Comparison of ENCODE assay signal across 8 cellular contexts in the genomic region with DNA sequence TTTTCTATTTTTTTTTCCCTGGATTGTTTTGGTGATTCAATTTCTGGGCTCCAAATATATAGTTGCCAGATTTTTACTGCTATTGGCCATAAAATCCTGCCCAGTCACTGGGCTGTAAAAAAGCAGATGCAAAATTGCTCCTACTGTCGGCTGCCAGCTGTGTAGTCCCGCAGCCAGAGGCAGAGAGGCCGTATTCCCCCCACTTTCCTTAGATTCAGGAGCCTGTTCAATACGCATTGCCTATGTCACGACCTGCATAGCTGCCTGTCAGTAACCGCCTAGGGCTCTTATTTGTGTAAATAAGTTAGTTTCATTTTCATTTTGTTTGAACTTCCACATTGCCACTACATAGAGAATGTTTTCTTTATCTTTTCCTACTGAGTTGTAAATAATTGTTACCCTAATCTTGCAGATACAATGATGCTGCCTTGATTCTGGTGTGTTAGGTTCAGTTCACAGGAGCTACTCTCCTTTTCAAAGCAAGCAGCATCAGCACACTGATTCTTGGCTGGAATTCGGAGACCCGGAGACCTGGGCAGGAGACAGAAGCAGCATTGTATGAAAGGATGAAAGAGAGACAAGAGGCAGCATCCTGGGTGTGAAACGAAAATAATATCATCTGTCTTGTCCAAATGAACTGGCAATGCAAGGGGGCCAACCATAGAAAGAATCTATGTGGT. TPM values are rescaled to one million over a fixed set of nuclear protein-coding genes. Genes with fewer than 3 reads are reported as not detected.
DNase-seq lines count a peak whose midpoint lies in the region; ATAC-seq and TF ChIP-seq lines count a peak whose summit lies in the region.

No MANE protein-coding gene starts in this region.

- H3K27ac ChIP-seq in DND-41 (ENCODE audit: low read length) (peak overlapping the region; percentile 71), skin epidermis (peak overlapping the region in 14 of 21 experiments; percentile 0 to 76 (median 48))

- peaks cover 22% of the 10 kb centered on the region for H3K4me1 ChIP-seq in DND-41 (ENCODE audit: insufficient read depth, low read length)

- H3K4me1 Mint-ChIP-seq in activated T-helper 2 cell treated with anti-CD3 and anti-CD28 coated beads, Interferon-gamma antibody, Interleukin-2, Interleukin-4, amounts not matched to agents 10 μg/mL and 5 μg/mL and 100 μg/mL, durations not matched to agents 14 hours and 24 hours and 36 hours (ENCODE audit: low read depth): peaks cover 13% of the 10 kb centered on the region

- peak overlapping the region; percentile 93 for H2AFZ ChIP-seq in DND-41 (ENCODE audit: low read depth, low read length)

- intact Hi-C loops in activated T-helper 2 cell treated with anti-CD3 and anti-CD28 coated beads, Interferon-gamma antibody, Interleukin-2, Interleukin-4, amounts not matched to agents 10 μg/mL and 5 μg/mL and 100 μg/mL, durations not matched to agents 14 hours and 24 hours and 36 hours (cut with micrococcal nuclease): no loop called here
- intact Hi-C loops in left cardiac atrium (cut with DNase I): no loop called here

- H3K4me3 ChIP-seq in DND-41 (ENCODE audit: low read depth in 1 of 2, low read length in 2 of 2) (peak overlapping the region; percentile 38 to 62; a peak in 3 of 4 replicates), skin epidermis (peak overlapping the region; percentile 9 to 35 (median 17))

- peaks cover 6% of the 10 kb centered on the region for H3K36me3 Mint-ChIP-seq in activated T-helper 2 cell treated with anti-CD3 and anti-CD28 coated beads, Interferon-gamma antibody, Interleukin-2, Interleukin-4, amounts not matched to agents 10 μg/mL and 5 μg/mL and 100 μg/mL, durations not matched to agents 14 hours and 24 hours and 36 hours (ENCODE audit: low read depth)

- H3K27ac Mint-ChIP-seq in activated T-helper 2 cell treated with anti-CD3 and anti-CD28 coated beads, Interferon-gamma antibody, Interleukin-2, Interleukin-4, amounts not matched to agents 10 μg/mL and 5 μg/mL and 100 μg/mL, durations not matched to agents 14 hours and 24 hours and 36 hours: peak overlapping the region; percentile 41

- DNase-seq in DND-41 (peak; percentile 62), HuH-7 (ENCODE audit: low spot score) (peak; percentile 49), left cardiac atrium (no peak)
- peak; percentile 16 for DNase-seq in activated T-helper 2 cell treated with anti-CD3 and anti-CD28 coated beads, Interferon-gamma antibody, Interleukin-2, Interleukin-4, amounts not matched to agents 10 μg/mL and 5 μg/mL and 100 μg/mL, durations not matched to agents 14 hours and 24 hours and 36 hours (ENCODE audit: low spot score)
- no peak for DNase-seq in activated CD8-positive, alpha-beta memory T cell treated with anti-CD3 and anti-CD28 coated beads for 24 hours

- peak overlapping the region; percentile 56 for H3K9ac ChIP-seq in DND-41 (ENCODE audit: low read depth, low read length)

- peaks cover 10% of the 10 kb centered on the region for H3K27me3 Mint-ChIP-seq in activated T-helper 2 cell treated with anti-CD3 and anti-CD28 coated beads, Interferon-gamma antibody, Interleukin-2, Interleukin-4, amounts not matched to agents 10 μg/mL and 5 μg/mL and 100 μg/mL, durations not matched to agents 14 hours and 24 hours and 36 hours (ENCODE audit: low read depth)

- H3K79me2 ChIP-seq in DND-41 (ENCODE audit: insufficient read depth, low read length): no peaks in the 10 kb centered on the region

- peak overlapping the region; percentile 92 for H3K4me2 ChIP-seq in DND-41 (ENCODE audit: insufficient read depth, low read length)

- no peaks in the 10 kb centered on the region for H3K9me3 ChIP-seq in DND-41 (ENCODE audit: insufficient read depth, low read length, severe bottlenecking)

- H3K27me3 ChIP-seq in DND-41 (ENCODE audit: insufficient read depth, low read length, poor library complexity): no peaks in the 10 kb centered on the region

- ATAC-seq in DND-41 (ENCODE audit: insufficient read depth, low read depth) (peak; percentile 91), GM19455 (IDR thresholded peaks at IDR 0.05; ENCODE audit: unreplicated experiment) (peak; percentile 71), left cardiac atrium (peak; percentile 50 to 77), HG02870 (IDR thresholded peaks at IDR 0.05; ENCODE audit: unreplicated experiment) (no peak)

- no peaks in the 10 kb centered on the region for H4K20me1 ChIP-seq in DND-41 (ENCODE audit: insufficient read depth, low read length)

- peak overlapping the region; percentile 76 for H3K4me3 Mint-ChIP-seq in activated T-helper 2 cell treated with anti-CD3 and anti-CD28 coated beads, Interferon-gamma antibody, Interleukin-2, Interleukin-4, amounts not matched to agents 10 μg/mL and 5 μg/mL and 100 μg/mL, durations not matched to agents 14 hours and 24 hours and 36 hours (ENCODE audit: low read depth)

- peaks cover 16% of the 10 kb centered on the region for H3K9me3 Mint-ChIP-seq in activated T-helper 2 cell treated with anti-CD3 and anti-CD28 coated beads, Interferon-gamma antibody, Interleukin-2, Interleukin-4, amounts not matched to agents 10 μg/mL and 5 μg/mL and 100 μg/mL, durations not matched to agents 14 hours and 24 hours and 36 hours

- H3K36me3 ChIP-seq in DND-41 (ENCODE audit: insufficient read depth, low read length): no peaks in the 10 kb centered on the region

- no peak for TF ChIP-seq CTCF in DND-41 (IDR thresholded peaks at IDR 0.05; ENCODE audit: borderline replicate concordance, extremely low read depth, low read length, poor library complexity, severe bottlenecking)

RNA-seq across cellular contexts. Expression of gene UST, which starts 46.0 kb away (rescaled TPM):
- 0.92 and 1.3 TPM in 2 replicates for total RNA-seq in activated T-helper 2 cell treated with anti-CD3 and anti-CD28 coated beads, Interferon-gamma antibody, Interleukin-2, Interleukin-4, amounts not matched to agents 10 μg/mL and 5 μg/mL and 100 μg/mL, durations not matched to agents 14 hours and 24 hours and 36 hours
- total RNA-seq in left cardiac atrium: 1 to 10 TPM; 3.5 to 6.5 TPM

Comparison
In these comparisons a context has a peak if more than half of its experiments do, and no peak if none do; other contexts are left out.
1. DNase-seq: peak in DND-41 (single experiment), HuH-7 (single experiment) and activated T-helper 2 cell treated with anti-CD3 and anti-CD28 coated beads, Interferon-gamma antibody, Interleukin-2, Interleukin-4, amounts not matched to agents 10 μg/mL and 5 μg/mL and 100 μg/mL, durations not matched to agents 14 hours and 24 hours and 36 hours (single experiment); none in left cardiac atrium (single experiment) and activated CD8-positive, alpha-beta memory T cell treated with anti-CD3 and anti-CD28 coated beads for 24 hours (single experiment).